In genomic region chr20:3781153-3781910, GRCh38 we compare ENCODE assay signal across 8 cellular contexts. TPM values are rescaled to one million over a fixed set of nuclear protein-coding genes. Genes with fewer than 3 reads are reported as not detected.
DNase-seq lines count a peak whose midpoint lies in the region; ATAC-seq, FAIRE-seq and TF ChIP-seq lines count a peak whose summit lies in the region.

SPEF1 (minus strand) TSS chr20:3781448; CDS start chr20:3781287, 161 bp downstream.

- TF ChIP-seq CTCF in choroid plexus epithelial cell (conservative IDR thresholded peaks at IDR 0.05; ENCODE audit: low read depth, low read length), result peak; percentile 54
- peak; percentile 18 to 65 (median 20) for TF ChIP-seq CTCF in keratinocyte (optimal IDR thresholded peaks at IDR 0.05 in 1 of 3, IDR thresholded peaks at IDR 0.05 in 1 of 3, conservative IDR thresholded peaks at IDR 0.05 in 1 of 3; ENCODE audit: extremely low read depth in 1 of 3, insufficient read depth in 2 of 3, low read length in 3 of 3)

- H3K79me2 ChIP-seq in keratinocyte (ENCODE audit: control insufficient read depth, insufficient read depth, low read length), result peaks cover 31% of the 10 kb centered on the region

- ATAC-seq in activated CD8-positive, alpha-beta memory T cell treated with anti-CD3 and anti-CD28 coated beads, Interleukin-2, amount 10 ng/mL, durations not matched to agents 7 days and 5 days, result peak; percentile 49
- ATAC-seq in HG02642 (IDR thresholded peaks at IDR 0.05; ENCODE audit: poor library complexity, unreplicated experiment), result peak; percentile 53

- H2AFZ ChIP-seq in keratinocyte (ENCODE audit: control insufficient read depth, low read length), result peak within 1 kb of the TSS; percentile 50

- H3K4me2 ChIP-seq in keratinocyte (ENCODE audit: control insufficient read depth, extremely low read depth, insufficient read depth, low read depth, low read length), result peak within 1 kb of the TSS; percentile 83

- H3K4me1 ChIP-seq in keratinocyte (ENCODE audit: control insufficient read depth, extremely low read depth, insufficient read depth, low read length), result peaks cover 40% of the 10 kb centered on the region

- H3K4me3 Mint-ChIP-seq in activated CD8-positive, alpha-beta memory T cell treated with anti-CD3 and anti-CD28 coated beads, Interleukin-2, amount 10 ng/mL, durations not matched to agents 7 days and 5 days, result peak within 1 kb of the TSS; percentile 27

- peaks cover 21% of the 10 kb centered on the region for H4K20me1 ChIP-seq in keratinocyte (ENCODE audit: control insufficient read depth, extremely low read depth, insufficient read depth, low read length)

- peaks cover 0 to 9% of the 10 kb centered on the region in 2 experiments for H3K36me3 ChIP-seq in keratinocyte (ENCODE audit: control insufficient read depth in 2 of 2, extremely low read depth in 1 of 2, insufficient read depth in 2 of 2, low read length in 2 of 2)

- peak within 1 kb of the TSS; percentile 56 for H3K9ac ChIP-seq in keratinocyte (ENCODE audit: control insufficient read depth, extremely low read depth, insufficient read depth, low read length)

- CTCF ChIA-PET in activated CD8-positive, alpha-beta memory T cell treated with anti-CD3 and anti-CD28 coated beads, Interleukin-2, amount 10 ng/mL, durations not matched to agents 7 days and 5 days (lab: Charles Lee), result interaction anchor here (0.7 to 5.4 kb wide), 6 partner anchors 13 to 98 kb away, joined by 3 to 37 read pairs (median 5); partner anchors contain the start of genes ADISSP and AP5S1

- H3K27ac Mint-ChIP-seq in activated CD8-positive, alpha-beta memory T cell treated with anti-CD3 and anti-CD28 coated beads, Interleukin-2, amount 10 ng/mL, durations not matched to agents 7 days and 5 days, result peak within 1 kb of the TSS; percentile 5

- FAIRE-seq in keratinocyte (lab: Jason Lieb, UNC), result peak; percentile 95

- no peaks in the 10 kb centered on the region for H3K9me3 Mint-ChIP-seq in activated CD8-positive, alpha-beta memory T cell treated with anti-CD3 and anti-CD28 coated beads, Interleukin-2, amount 10 ng/mL, durations not matched to agents 7 days and 5 days (ENCODE audit: low read depth)

- peaks cover 10% of the 10 kb centered on the region for H3K27me3 ChIP-seq in keratinocyte (ENCODE audit: control insufficient read depth, extremely low read depth, insufficient read depth, low read length)

- peaks cover 43% of the 10 kb centered on the region for H3K4me1 Mint-ChIP-seq in activated CD8-positive, alpha-beta memory T cell treated with anti-CD3 and anti-CD28 coated beads, Interleukin-2, amount 10 ng/mL, durations not matched to agents 7 days and 5 days

- peaks cover 4% of the 10 kb centered on the region for H3K9me1 ChIP-seq in keratinocyte (ENCODE audit: control insufficient read depth, extremely low read depth, insufficient read depth, low read length)

- peaks cover 25% of the 10 kb centered on the region for H3K27me3 Mint-ChIP-seq in activated CD8-positive, alpha-beta memory T cell treated with anti-CD3 and anti-CD28 coated beads, Interleukin-2, amount 10 ng/mL, durations not matched to agents 7 days and 5 days

- H3K9me3 ChIP-seq in keratinocyte (ENCODE audit: control insufficient read depth, low read depth, low read length), result no peaks in the 10 kb centered on the region

- peak; percentile 65 for DNase-seq in activated CD8-positive, alpha-beta memory T cell treated with anti-CD3 and anti-CD28 coated beads, Interleukin-2, amount 10 ng/mL, durations not matched to agents 7 days and 5 days
- no peak for DNase-seq in activated CD8-positive, alpha-beta memory T cell treated with anti-CD3 and anti-CD28 coated beads, Interleukin-2, amount 50 U/mL, for 48 hours
- DNase-seq in NCI-H1694 treated with DMSO at 0.1 percent for 48 hours (lab: John Stamatoyannopoulos, UW) (peak; percentile 89), SW 1271 (lab: John Stamatoyannopoulos, UW) (peak; percentile 98), choroid plexus epithelial cell (ENCODE audit: low read depth) (peak; percentile 91), keratinocyte (ENCODE audit: low read depth, low spot score) (no peak), smooth muscle cell of the brain vasculature (ENCODE audit: low read depth, low spot score) (peak; percentile 77)

- H3K27ac ChIP-seq in keratinocyte (ENCODE audit: control insufficient read depth, insufficient read depth, low read length), result no peak within 1 kb of the TSS

- dilution Hi-C loops in keratinocyte (cut with MboI; ENCODE audit: extremely low pct_ligation_motif_present, low sequenced_read_pairs), result no loop called here

- H3K4me3 ChIP-seq in choroid plexus epithelial cell (ENCODE audit: low read depth, low read length) (peak within 1 kb of the TSS; percentile 46), keratinocyte (ENCODE audit: control insufficient read depth in 2 of 3, extremely low read depth in 1 of 3, insufficient read depth in 2 of 3, low read depth in 1 of 3, low read length in 3 of 3) (peak within 1 kb of the TSS; percentile 34 to 58 (median 39))

- peaks cover 3% of the 10 kb centered on the region for H3K36me3 Mint-ChIP-seq in activated CD8-positive, alpha-beta memory T cell treated with anti-CD3 and anti-CD28 coated beads, Interleukin-2, amount 10 ng/mL, durations not matched to agents 7 days and 5 days

RNA-seq across cellular contexts. Expression of gene SPEF1, which starts in this region (rescaled TPM):
- under 1 TPM in 1 of 2 experiments, not detected in 1; 0.18 TPM for total RNA-seq in activated CD8-positive, alpha-beta memory T cell treated with anti-CD3 and anti-CD28 coated beads, Interleukin-2, amount 10 ng/mL, durations not matched to agents 7 days and 5 days
- 0.06 to 0.09 TPM (median 0.07 TPM) in 3 replicates for polyA plus RNA-seq in keratinocyte
- polyA plus RNA-seq in keratinocyte (2011; ENCODE audit: low read depth), result not detected
- 0.06 TPM in 1 of 2 replicates, not detected in the other for polyA plus RNA-seq in keratinocyte (2011; cell fraction: cytosol; rRNA removed)
- 0.15 TPM in 2 replicates for polyA plus RNA-seq in keratinocyte (2011; cell fraction: nucleus; rRNA removed)
- not detected in 2 replicates for polyA plus RNA-seq in keratinocyte (2012; ENCODE audit: low replicate concordance)
- not detected in 3 replicates for polyA minus RNA-seq in keratinocyte
- polyA minus RNA-seq in keratinocyte (2011; cell fraction: cytosol; rRNA and poly(A)+ RNA removed), result not detected
- not detected in 2 replicates for polyA minus RNA-seq in keratinocyte (2011; cell fraction: nucleus; rRNA and poly(A)+ RNA removed)

Comparison
In these comparisons a context has a peak if more than half of its experiments do, and no peak if none do; other contexts are left out.
1. Peak in DNase-seq and ATAC-seq in activated CD8-positive, alpha-beta memory T cell treated with anti-CD3 and anti-CD28 coated beads, Interleukin-2, amount 10 ng/mL, durations not matched to agents 7 days and 5 days; RNA of the gene not detected or under 1 TPM.
2. DNase-seq: peak in NCI-H1694 treated with DMSO at 0.1 percent for 48 hours (single experiment), SW 1271 (2 of 2), choroid plexus epithelial cell (single experiment) and smooth muscle cell of the brain vasculature (single experiment); none in activated CD8-positive, alpha-beta memory T cell treated with anti-CD3 and anti-CD28 coated beads, Interleukin-2, amount 50 U/mL, for 48 hours (single experiment) and keratinocyte (single experiment).